9 cellular contexts compared by ENCODE assay signal in genomic region chr5:69415584-69415958, GRCh38. TPM values are rescaled to one million over a fixed set of nuclear protein-coding genes. Genes with fewer than 3 reads are reported as not detected.
DNase-seq lines count a peak whose midpoint lies in the region; ATAC-seq and TF ChIP-seq lines count a peak whose summit lies in the region.
"Had no signal": no experiment of that assay in that cellular context is flagged by ENCODE, and none has a peak within 500 bp of the region (broad histone marks: within the 10 kb centered on the region; RNA-seq: fewer than 3 reads in every experiment).

No MANE protein-coding gene starts in this region.

- TF ChIP-seq CTCF in activated B cell treated with CpG ODN at 0.5 μM for 24 hours (IDR thresholded peaks at IDR 0.05) = no peak
- TF ChIP-seq CTCF in spleen (IDR thresholded peaks at IDR 0.05 in 8 of 11, conservative IDR thresholded peaks at IDR 0.05 in 3 of 11) = no peak

- H3K27me3 ChIP-seq in spleen (replicated peaks in 1 of 7) = peaks cover 0 to 10% (median 0%) of the 10 kb centered on the region in 7 donors
- H3K27me3 ChIP-seq: BLaER1 had no signal

- peaks cover 0 to 47% (median 15%) of the 10 kb centered on the region in 6 donors for H3K36me3 ChIP-seq in spleen

- intact Hi-C loops in activated B cell treated with CpG ODN at 0.5 μM for 24 hours (cut with micrococcal nuclease) (loop anchor here (1.0 kb wide), 1 partner anchor 322 kb away; no protein-coding TSS in a partner anchor), spleen (cut with DNase I; ENCODE audit: low total_unique reads) (no loop called here)

- WGBS in spleen, 5 donors = 57 to 74% (median 59%) methylated on average over 18 of the region's 18 CpGs

- TF ChIP-seq POLR2A in spleen (IDR thresholded peaks at IDR 0.05) = no peak

- CTCF ChIA-PET in activated B cell treated with CpG ODN at 0.5 μM for 24 hours (lab: Charles Lee) = no interaction called here

- H3K27ac Mint-ChIP-seq in activated B cell treated with CpG ODN at 0.5 μM for 24 hours = no peak overlapping the region

- H3K36me3 Mint-ChIP-seq in activated B cell treated with CpG ODN at 0.5 μM for 24 hours (ENCODE audit: low read depth) = peaks cover 25% of the 10 kb centered on the region

- H3K27ac ChIP-seq in spleen = no peak overlapping the region
- H3K27ac ChIP-seq: BLaER1 had no signal

- H3K4me1 Mint-ChIP-seq in activated B cell treated with CpG ODN at 0.5 μM for 24 hours = peaks cover 8% of the 10 kb centered on the region

- ATAC-seq in activated B cell treated with CpG ODN at 0.5 μM for 24 hours (ENCODE audit: low read depth) = no peak
- no peak for ATAC-seq in GM18907 (IDR thresholded peaks at IDR 0.05; ENCODE audit: unreplicated experiment)
- no peak for ATAC-seq in HG03520 (IDR thresholded peaks at IDR 0.05; ENCODE audit: unreplicated experiment)

- DNase-seq in NCI-H510A treated with DMSO at 0.1 percent for 48 hours (lab: John Stamatoyannopoulos, UW) = peak; percentile 29
- no peak for DNase-seq in NCI-H510A (lab: John Stamatoyannopoulos, UW)
- no peak for DNase-seq in activated B cell treated with CpG ODN at 0.5 μM for 24 hours
- DNase-seq in spleen = no peak
- no peak for DNase-seq in stimulated activated CD4-positive, alpha-beta T cell treated with anti-CD3 and anti-CD28 coated beads, Interleukin-2, amount 100 ng/mL, for 24 hours

- H3K9me3 Mint-ChIP-seq in activated B cell treated with CpG ODN at 0.5 μM for 24 hours = no peaks in the 10 kb centered on the region

- H3K4me3 Mint-ChIP-seq in activated B cell treated with CpG ODN at 0.5 μM for 24 hours = peak overlapping the region; percentile 69

- no peaks in the 10 kb centered on the region for H3K27me3 Mint-ChIP-seq in activated B cell treated with CpG ODN at 0.5 μM for 24 hours

- peaks cover 0 to 17% (median 11%) of the 10 kb centered on the region in 6 donors for H3K4me1 ChIP-seq in spleen
- H3K4me1 ChIP-seq: BLaER1 had no signal

- no peaks in the 10 kb centered on the region for H3K9me3 ChIP-seq in spleen

- POLR2A ChIA-PET in activated B cell treated with CpG ODN at 0.5 μM for 24 hours (lab: Charles Lee) = no interaction called here

- H3K4me3 ChIP-seq in iPS-11a (ENCODE audit: low read depth, low read length) = peak overlapping the region; percentile 84
- H3K4me3 ChIP-seq in spleen = peak overlapping the region; percentile 52 to 81 (median 68)
- H3K4me3 ChIP-seq: BLaER1 had no signal

RNA-seq across cellular contexts. Expression of gene MARVELD2, which starts 0.7 kb away (rescaled TPM):
- total RNA-seq in activated B cell treated with CpG ODN at 0.5 μM for 24 hours (1.2 and 1.6 TPM in 2 replicates), spleen (1 to 10 TPM in 4 of 7 donors, under 1 TPM in 3; 0.26 to 1.9 (median 1.1) TPM)
- under 1 TPM; 0.02 to 0.13 (median 0.12) TPM for polyA plus RNA-seq in spleen

RNA-seq across cellular contexts. Expression of gene RAD17, which starts 46.0 kb away (rescaled TPM):
- total RNA-seq in activated B cell treated with CpG ODN at 0.5 μM for 24 hours (25.9 and 30.6 TPM in 2 replicates), spleen (10 to 100 TPM; 15.2 to 28.5 (median 21.4) TPM)
- 10 to 100 TPM; 13.0 to 16.9 (median 15.2) TPM for polyA plus RNA-seq in spleen

RNA-seq across cellular contexts. Expression of gene AK6, which starts 46.3 kb away (rescaled TPM):
- total RNA-seq in activated B cell treated with CpG ODN at 0.5 μM for 24 hours (38.6 and 39.3 TPM in 2 replicates), spleen (10 to 100 TPM; 16.9 to 31.7 (median 24.0) TPM)
- 10 to 100 TPM; 28.1 to 39.7 (median 30.6) TPM for polyA plus RNA-seq in spleen

RNA-seq across cellular contexts. Expression of gene TAF9, which starts 46.3 kb away (rescaled TPM):
- 44.7 and 45.4 TPM in 2 replicates for total RNA-seq in activated B cell treated with CpG ODN at 0.5 μM for 24 hours
- total RNA-seq in spleen = 10 to 100 TPM; 33.5 to 38.9 (median 36.2) TPM
- 10 to 100 TPM; 51.5 to 61.6 (median 60.1) TPM for polyA plus RNA-seq in spleen
